ENCODE assay signal across 1 cellular context in genomic region chr2:84946204-84947009, GRCh38.
A peak's percentile ranks its signal among the peaks of the same experiment; 100 is the strongest.
TF ChIP-seq lines count a peak whose summit lies in the region.

No MANE protein-coding gene starts in this region.

TF ChIP-seq in HepG2, 621 proteins besides CTCF, POLR2A, EP300 and RAD21 (continued from another document and continues in another):
- TF ChIP-seq RNF219 (CRISPR knock-in tag; IDR thresholded peaks at IDR 0.05) (no peak), ZNF432 (CRISPR knock-in tag; IDR thresholded peaks at IDR 0.05; ENCODE audit: borderline replicate concordance) (no peak), BCL3 (CRISPR knock-in tag; IDR thresholded peaks at IDR 0.05) (peak; percentile 25), NR2C2 (CRISPR knock-in tag; IDR thresholded peaks at IDR 0.05; ENCODE audit: borderline replicate concordance) (no peak), ZNF761 (CRISPR knock-in tag; conservative IDR thresholded peaks at IDR 0.05) (no peak; the same call in 1 of the 2 replicates), HNF4G (IDR thresholded peaks at IDR 0.05; ENCODE audit: borderline replicate concordance, low read depth, low read length) (peak; percentile 52), HNF4G (CRISPR knock-in tag; IDR thresholded peaks at IDR 0.05; ENCODE audit: borderline replicate concordance, low read depth) (peak; percentile 72; the same call in 1 of the 2 replicates), HHEX (CRISPR knock-in tag; IDR thresholded peaks at IDR 0.05) (no peak), RFX3 (CRISPR knock-in tag; IDR thresholded peaks at IDR 0.05) (no peak), CSRNP1 (CRISPR knock-in tag; IDR thresholded peaks at IDR 0.05) (peak; percentile 68; the same call in 1 of the 2 replicates), ZZZ3 (CRISPR knock-in tag; IDR thresholded peaks at IDR 0.05; ENCODE audit: borderline replicate concordance) (peak; percentile 53; the same call in 1 of the 2 replicates), RBM22 (optimal IDR thresholded peaks at IDR 0.05; ENCODE audit: low read length) (no peak), GRHL1 (CRISPR knock-in tag; conservative IDR thresholded peaks at IDR 0.05) (no peak), ZBTB3 (CRISPR knock-in tag; IDR thresholded peaks at IDR 0.05; ENCODE audit: borderline replicate concordance, low read depth) (0 out of 2 replicates have a peak, but pooled peaks have one; percentile 74), FOSL2 (CRISPR knock-in tag; IDR thresholded peaks at IDR 0.05) (peak; percentile 94), IKZF4 (CRISPR knock-in tag; IDR thresholded peaks at IDR 0.05; ENCODE audit: borderline replicate concordance, low read depth, not compliant biosample characterization) (no peak), TRIM24 (CRISPR knock-in tag; IDR thresholded peaks at IDR 0.05) (no peak), HBP1 (CRISPR knock-in tag; IDR thresholded peaks at IDR 0.05; ENCODE audit: low read depth) (no peak), ZNF597 (CRISPR knock-in tag; IDR thresholded peaks at IDR 0.05) (no peak), ZNF30 (CRISPR knock-in tag; IDR thresholded peaks at IDR 0.05) (no peak), DNMT1 (CRISPR knock-in tag; IDR thresholded peaks at IDR 0.05) (no peak; the same call in 1 of the 2 replicates), ZNF775 (CRISPR knock-in tag; IDR thresholded peaks at IDR 0.05; ENCODE audit: borderline replicate concordance) (no peak), ZBTB2 (CRISPR knock-in tag; IDR thresholded peaks at IDR 0.05; ENCODE audit: low read depth) (no peak), SMC3 (IDR thresholded peaks at IDR 0.05; ENCODE audit: low read length) (0 out of 2 replicates have a peak, but pooled peaks have one; percentile 9), ZNF274 (CRISPR knock-in tag; IDR thresholded peaks at IDR 0.05) (peak; percentile 85), ZNF550 (CRISPR knock-in tag; IDR thresholded peaks at IDR 0.05; ENCODE audit: borderline replicate concordance) (no peak), TEAD2 (CRISPR knock-in tag; IDR thresholded peaks at IDR 0.05) (no peak), ZHX2 (IDR thresholded peaks at IDR 0.05; ENCODE audit: low read depth) (peak; percentile 60), ZHX2 (CRISPR knock-in tag; IDR thresholded peaks at IDR 0.05; ENCODE audit: borderline replicate concordance) (no peak), TBX2 (CRISPR knock-in tag; IDR thresholded peaks at IDR 0.05; ENCODE audit: borderline replicate concordance) (peak; percentile 77; the same call in 1 of the 2 replicates), ZBED4 (CRISPR knock-in tag; IDR thresholded peaks at IDR 0.05; ENCODE audit: borderline replicate concordance) (peak; percentile 67; the same call in 1 of the 2 replicates), NFYB (CRISPR knock-in tag; IDR thresholded peaks at IDR 0.05) (no peak), ZNF124 (CRISPR knock-in tag; IDR thresholded peaks at IDR 0.05) (peak; percentile 38), ZFY (CRISPR knock-in tag; IDR thresholded peaks at IDR 0.05) (peak; percentile 82)
